ENCODE assay signal across 8 cellular contexts in genomic region chr14:37720131-37720530, GRCh38.
"Had no signal": no experiment of that assay in that cellular context is flagged by ENCODE, and none has a peak within 500 bp of the region (broad histone marks: within the 10 kb centered on the region; RNA-seq: fewer than 3 reads in every experiment).

No MANE protein-coding gene starts in this region.

- H2AFZ ChIP-seq: GM23338 had no signal

- H3K4me3 ChIP-seq: GM23338, K562 had no signal

- H3K27ac ChIP-seq: HL-60 had no signal

- H3K4me2 ChIP-seq: GM23338 had no signal

- DNase-seq: H9, HCEC 1CT, IMR-90 had no signal

- ATAC-seq: GM23338, K562 had no signal

- FAIRE-seq: H1, H54, K562 had no signal
